In the genomic region with DNA sequence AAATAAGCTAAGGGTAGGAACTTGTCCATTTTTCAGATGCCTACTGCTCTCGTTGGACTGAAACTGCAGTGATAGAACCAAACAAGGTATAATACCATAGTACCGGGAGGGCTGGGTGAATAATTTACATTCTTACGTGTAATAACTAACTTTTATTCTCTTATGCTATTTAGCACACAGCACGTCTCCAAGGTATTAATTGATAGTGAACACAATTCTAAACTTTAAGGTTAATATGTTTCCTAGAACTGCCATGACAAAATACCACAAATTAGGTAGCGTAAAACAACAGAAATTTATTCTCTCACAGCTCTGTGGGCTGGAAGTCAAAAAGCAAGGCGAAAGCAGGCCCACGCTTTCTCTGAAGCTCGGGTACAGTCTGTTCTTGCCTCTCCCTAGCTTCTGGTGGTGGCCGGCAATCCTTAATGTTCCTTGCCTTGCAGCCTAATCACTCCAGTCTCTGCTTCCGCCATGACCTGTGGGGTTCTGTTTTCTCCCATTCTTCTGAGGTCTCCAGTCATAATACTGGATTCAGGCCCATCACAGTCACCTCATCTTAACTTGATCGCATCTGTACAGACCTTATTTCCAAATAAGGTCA, we compare ENCODE assay signal across 17 cellular contexts. TPM values are rescaled to one million over a fixed set of nuclear protein-coding genes. Genes with fewer than 3 reads are reported as not detected.
A peak's percentile ranks its signal among the peaks of the same experiment; 100 is the strongest.
DNase-seq lines count a peak whose midpoint lies in the region; ATAC-seq, FAIRE-seq and TF ChIP-seq lines count a peak whose summit lies in the region.
"Had no signal": no experiment of that assay in that cellular context is flagged by ENCODE, and none has a peak within 500 bp of the region (broad histone marks: within the 10 kb centered on the region; RNA-seq: fewer than 3 reads in every experiment).

No MANE protein-coding gene starts in this region.

- H3K36me3 Mint-ChIP-seq in GM23338 (ENCODE audit: low read depth) (no peaks in the 10 kb centered on the region; the same call in 2 of the 3 replicates), T-helper 17 cell (ENCODE audit: low read depth) (peaks cover 2% of the 10 kb centered on the region)

- no peak overlapping the region for H3K4me2 ChIP-seq in GM23338
- H3K4me2 ChIP-seq in mesenchymal stem cell (ENCODE audit: low read length, poor library complexity, severe bottlenecking), result no peak overlapping the region

- H3K27ac ChIP-seq in GM23338 (ENCODE audit: low read depth) (no peak overlapping the region), mesenchymal stem cell (ENCODE audit: low read length, poor library complexity, severe bottlenecking) (peak overlapping the region; percentile 3)
- H3K27ac ChIP-seq: C4-2B had no signal

- no peak for FAIRE-seq in urothelium cell line (lab: Jason Lieb, UNC)
- FAIRE-seq: A204.1, G401.6, GM12891, GM18507, H1 had no signal

- H3K9me3 Mint-ChIP-seq in GM23338, result no peaks in the 10 kb centered on the region; the same call in 2 of the 3 replicates
- H3K9me3 Mint-ChIP-seq: CD4-positive, alpha-beta T cell; H9 had no signal

- no peak overlapping the region for H3K14ac ChIP-seq in mesenchymal stem cell (ENCODE audit: low read length in 2 of 2)

- no peaks in the 10 kb centered on the region for H3K79me2 ChIP-seq in GM23338 (replicated peaks; ENCODE audit: insufficient read depth)

- no peak overlapping the region for H2BK120ac ChIP-seq in mesenchymal stem cell (ENCODE audit: low read depth, low read length)

- ATAC-seq in GM23338, result no peak
- no peak for ATAC-seq in T-helper 17 cell
- ATAC-seq in GM18868 (IDR thresholded peaks at IDR 0.05; ENCODE audit: unreplicated experiment), result no peak

- H3K4me1 Mint-ChIP-seq in GM23338, result peaks cover 11% of the 10 kb centered on the region
- H3K4me1 Mint-ChIP-seq in T-helper 17 cell, result peaks cover 18% of the 10 kb centered on the region

- no peak overlapping the region for H4K91ac ChIP-seq in mesenchymal stem cell (ENCODE audit: low read length)

- H2BK12ac ChIP-seq in mesenchymal stem cell (ENCODE audit: low read length in 2 of 2), result no peak overlapping the region

- peaks cover 16% of the 10 kb centered on the region for H3K27me3 ChIP-seq in GM23338 (ENCODE audit: insufficient read depth)
- H3K27me3 ChIP-seq in mesenchymal stem cell (ENCODE audit: control insufficient read depth in 1 of 2, insufficient read depth in 1 of 2, low read length in 2 of 2), result no peaks in the 10 kb centered on the region

- H3K4me3 ChIP-seq in GM23338, result no peak overlapping the region
- no peak overlapping the region for H3K4me3 ChIP-seq in mesenchymal stem cell (ENCODE audit: insufficient read depth in 1 of 2, low read depth in 1 of 2, low read length in 2 of 2)

- no peak overlapping the region for H2BK15ac ChIP-seq in mesenchymal stem cell (ENCODE audit: low read depth, poor library complexity, severe bottlenecking)

- H3K9ac ChIP-seq in mesenchymal stem cell (ENCODE audit: low read length), result no peak overlapping the region

- peaks cover 11% of the 10 kb centered on the region; the same call in 1 of the 2 replicates for H3K4me1 ChIP-seq in GM23338 (ENCODE audit: insufficient read depth)
- peaks cover 6% of the 10 kb centered on the region for H3K4me1 ChIP-seq in mesenchymal stem cell (ENCODE audit: control insufficient read depth, insufficient read depth, low read depth, low read length)

- H3K9me3 ChIP-seq in T-helper 17 cell (ENCODE audit: control insufficient read depth, low read length, poor library complexity, severe bottlenecking), result no peaks in the 10 kb centered on the region
- H3K9me3 ChIP-seq in mesenchymal stem cell (ENCODE audit: control insufficient read depth, low read length), result no peaks in the 10 kb centered on the region
- H3K9me3 ChIP-seq: Caco-2 had no signal

- WGBS in mesenchymal stem cell, result 98% methylated on average over 7 of the region's 11 CpGs

- no peak overlapping the region for H3K18ac ChIP-seq in mesenchymal stem cell (ENCODE audit: low read depth in 1 of 2, low read length in 2 of 2)

- H3K4me3 Mint-ChIP-seq in GM23338, result no peak overlapping the region
- H3K4me3 Mint-ChIP-seq in T-helper 17 cell, result no peak overlapping the region
- H3K4me3 Mint-ChIP-seq: H9 had no signal

- H3K27ac Mint-ChIP-seq in GM23338, result peak overlapping the region; percentile 72; the same call in 1 of the 2 replicates
- peak overlapping the region; percentile 27 for H3K27ac Mint-ChIP-seq in T-helper 17 cell
- H3K27ac Mint-ChIP-seq: CD4-positive, alpha-beta T cell; H9 had no signal

- no peak for TF ChIP-seq CTCF in GM23338 (conservative IDR thresholded peaks at IDR 0.05; ENCODE audit: low read depth in 2 of 2)

- DNase-seq in GM23338 (ENCODE audit: low spot score) (no peak), T-helper 17 cell (no peak), mesenchymal stem cell (no peak), NOMO-1 treated with dmso at 0.1 percent for 144 hours (lab: John Stamatoyannopoulos, UW; ENCODE audit: unreplicated experiment) (no peak), urothelium cell line (ENCODE audit: low spot score) (no peak)
- no peak for DNase-seq in activated CD4-positive, CD25-positive, alpha-beta regulatory T cell (lab: John Stamatoyannopoulos, UW)
- DNase-seq: AML-193; Caco-2; CD4-positive, alpha-beta T cell; H9 had no signal

- no peak overlapping the region for H4K8ac ChIP-seq in mesenchymal stem cell (ENCODE audit: low read length)

- no peak overlapping the region for H3K23ac ChIP-seq in mesenchymal stem cell (ENCODE audit: low read length in 2 of 2)

- H2BK5ac ChIP-seq in mesenchymal stem cell (ENCODE audit: low read depth, low read length, poor library complexity, severe bottlenecking), result no peak overlapping the region

- no peaks in the 10 kb centered on the region for H3K9me2 ChIP-seq in GM23338 (ENCODE audit: insufficient read depth)

- no peaks in the 10 kb centered on the region for H3K36me3 ChIP-seq in GM23338 (ENCODE audit: insufficient read depth)
- peaks cover under 1 to 16% of the 10 kb centered on the region in 2 experiments for H3K36me3 ChIP-seq in mesenchymal stem cell (ENCODE audit: control insufficient read depth in 1 of 2, insufficient read depth in 2 of 2, low read depth in 1 of 2, low read length in 2 of 2)

- no peak overlapping the region for H2AK5ac ChIP-seq in mesenchymal stem cell (ENCODE audit: low read length, severe bottlenecking)

- no peaks in the 10 kb centered on the region for H4K20me1 ChIP-seq in GM23338 (replicated peaks; ENCODE audit: insufficient read depth)

- H3F3A ChIP-seq in GM23338 (replicated peaks; ENCODE audit: low read depth), result no peaks in the 10 kb centered on the region

- no peaks in the 10 kb centered on the region for H3K79me1 ChIP-seq in mesenchymal stem cell (replicated peaks; ENCODE audit: low read length, poor library complexity, severe bottlenecking)

- H2AFZ ChIP-seq in GM23338 (no peak overlapping the region), mesenchymal stem cell (ENCODE audit: low read depth, low read length) (no peak overlapping the region)

- H3K27me3 Mint-ChIP-seq in GM23338 (ENCODE audit: insufficient read depth, low read depth, poor library complexity), result peaks cover 10% of the 10 kb centered on the region
- no peaks in the 10 kb centered on the region for H3K27me3 Mint-ChIP-seq in T-helper 17 cell
- H3K27me3 Mint-ChIP-seq: CD4-positive, alpha-beta T cell had no signal

- H3K4ac ChIP-seq in mesenchymal stem cell (ENCODE audit: low read depth in 1 of 2, low read length in 2 of 2), result no peak overlapping the region

TF ChIP-seq in GM23338, 12 proteins besides CTCF, POLR2A, EP300 and RAD21:
- TF ChIP-seq EZH2 (IDR thresholded peaks at IDR 0.05; ENCODE audit: low read depth, unreplicated experiment) (no peak), ZNF331 (CRISPR knock-in tag; IDR thresholded peaks at IDR 0.05; ENCODE audit: low read depth) (no peak), EZH2phosphoT487 (IDR thresholded peaks at IDR 0.05; ENCODE audit: unreplicated experiment) (no peak)

RNA-seq across cellular contexts. Expression of gene BCL2, which starts 5.6 kb away (rescaled TPM):
- total RNA-seq in GM23338 (2014; rRNA removed; shearing (Covaris generic)), result 4.0 and 7.3 TPM in 2 replicates
- 1.1 and 1.2 TPM in 2 replicates for polyA plus RNA-seq in GM23338 (2016; fragmentation: Nextera tagmentation; extraction: Ambion mirVana)
- 100 to 1,000 TPM; 134 to 136 TPM for total RNA-seq in T-helper 17 cell
- polyA plus RNA-seq in mesenchymal stem cell (2013, experiment 1 of 2), result 0.28 TPM
- polyA plus RNA-seq in mesenchymal stem cell (2013, experiment 2 of 2), result 0.19 TPM

RNA-seq across cellular contexts. Expression of gene KDSR, which starts 41.8 kb away (rescaled TPM):
- total RNA-seq in GM23338 (2014; rRNA removed; shearing (Covaris generic)), result 31.0 and 36.3 TPM in 2 replicates
- 20.3 and 23.7 TPM in 2 replicates for polyA plus RNA-seq in GM23338 (2016; fragmentation: Nextera tagmentation; extraction: Ambion mirVana)
- 10 to 100 TPM; 55.2 to 71.2 TPM for total RNA-seq in T-helper 17 cell
- 27.4 TPM for polyA plus RNA-seq in mesenchymal stem cell (2013, experiment 1 of 2)
- polyA plus RNA-seq in mesenchymal stem cell (2013, experiment 2 of 2), result 28.3 TPM

Comparison
In these comparisons a context has a peak if more than half of its experiments do, and no peak if none do; other contexts are left out.
1. RNA of gene BCL2, which starts 5.6 kb away (total RNA-seq): 134 to 136 TPM in T-helper 17 cell; 4.0 to 7.3 TPM in GM23338; every median in the first group is over 10 times any median in the second.